15 cellular contexts compared by ENCODE assay signal in the genomic region with DNA sequence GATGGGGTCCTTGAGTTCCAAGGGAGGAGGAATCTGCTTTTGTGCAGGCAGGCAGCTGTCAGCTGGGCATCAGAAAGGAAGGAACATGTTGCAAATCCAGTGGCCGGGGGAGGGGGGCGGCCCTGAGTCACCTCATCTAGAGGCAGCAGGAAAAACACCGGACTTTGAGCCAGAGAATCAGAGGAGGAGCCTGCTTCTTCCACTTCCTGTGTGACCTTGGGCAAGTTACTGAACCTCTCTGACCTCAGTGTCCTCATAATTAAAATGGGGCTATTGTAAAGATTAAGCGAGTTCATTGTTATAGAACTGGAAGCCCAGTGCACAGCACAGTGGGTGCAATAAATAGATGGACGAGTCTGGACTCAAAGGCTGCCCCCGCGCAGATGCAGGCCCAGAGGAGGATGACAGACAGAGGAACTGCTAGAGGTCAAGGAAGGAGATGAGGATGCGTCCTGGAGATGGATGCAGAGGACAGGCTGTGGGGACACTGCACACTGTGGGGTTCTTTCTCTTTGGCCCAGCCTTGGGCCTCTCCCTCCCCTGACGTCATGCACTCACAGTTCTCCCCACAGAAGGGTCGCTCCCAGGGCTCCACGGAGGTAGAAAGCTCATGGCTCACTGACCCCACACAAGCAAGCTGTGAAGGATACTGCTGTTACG.
A peak's percentile ranks its signal among the peaks of the same experiment; 100 is the strongest.
DNase-seq lines count a peak whose midpoint lies in the region; ATAC-seq and TF ChIP-seq lines count a peak whose summit lies in the region.
"Had no signal": no experiment of that assay in that cellular context is flagged by ENCODE, and none has a peak within 500 bp of the region (broad histone marks: within the 10 kb centered on the region; RNA-seq: fewer than 3 reads in every experiment).

No MANE protein-coding gene starts in this region.

- H3K27me3 ChIP-seq in PC-3 (ENCODE audit: low read length) (no peaks in the 10 kb centered on the region), psoas muscle (ENCODE audit: insufficient read depth in 3 of 3, low read length in 2 of 3) (peaks cover 0 to 3% (median 3%) of the 10 kb centered on the region in 3 donors)
- H3K27me3 ChIP-seq: Peyer's patch, testis had no signal

- H2AFZ ChIP-seq in PC-3 (ENCODE audit: low read length) = no peak overlapping the region
- H2AFZ ChIP-seq: GM23248 had no signal

- no peaks in the 10 kb centered on the region for H3K79me2 ChIP-seq in PC-3 (ENCODE audit: low read length)

- intact Hi-C loops in PC-3 (cut with micrococcal nuclease) = no loop called here
- intact Hi-C loops in psoas muscle (cut with DNase I) = no loop called here

- POLR2A ChIA-PET in PC-3 (lab: Charles Lee; ENCODE audit: unreplicated experiment) = no interaction called here

- no peak for ATAC-seq in PC-3
- ATAC-seq in stimulated activated naive CD8-positive, alpha-beta T cell treated with anti-CD3 and anti-CD28 coated beads, Interleukin-15, Interleukin-2, amounts not matched to agents 100 U/mL and 50 U/mL, for 24 hours = no peak
- ATAC-seq in psoas muscle = no peak

- BruUV-seq in PC-3 (replicated peaks; lab: Mats Ljungman, UMichigan) = no TSS peak

- TF ChIP-seq CTCF in PC-3 (conservative IDR thresholded peaks at IDR 0.05; ENCODE audit: low read depth, low read length) (no peak), psoas muscle (IDR thresholded peaks at IDR 0.05) (no peak)

- no peaks in the 10 kb centered on the region for H3K9me3 ChIP-seq in PC-3 (ENCODE audit: low read length)
- no peaks in the 10 kb centered on the region for H3K9me3 ChIP-seq in psoas muscle
- H3K9me3 ChIP-seq: Peyer's patch, testis had no signal

- H3K9me2 ChIP-seq in PC-3 (replicated peaks; ENCODE audit: low read length) = no peaks in the 10 kb centered on the region

- 66 to 68% (median 67%) methylated on average over 11 to 12 of the region's 12 CpGs for WGBS in psoas muscle, 3 donors

- peak; percentile 14 for DNase-seq in ELF-1 (ENCODE audit: low read depth, low spot score)
- peak; percentile 32 for DNase-seq in PC-3
- peak; percentile 31 to 62 for DNase-seq in dermis microvascular lymphatic vessel endothelial cell (ENCODE audit: low read depth in 2 of 2)
- peak; percentile 41 to 49 for DNase-seq in lung microvascular endothelial cell (ENCODE audit: low read depth in 2 of 2)
- DNase-seq in stimulated activated naive CD8-positive, alpha-beta T cell treated with anti-CD3 and anti-CD28 coated beads, Interleukin-15, Interleukin-2, amounts not matched to agents 100 U/mL and 50 U/mL, for 24 hours = no peak
- DNase-seq in Kasumi-1 (lab: John Stamatoyannopoulos, UW) = no peak
- DNase-seq in psoas muscle = no peak
- DNase-seq in GM19240 (ENCODE audit: insufficient read length, low spot score) = no peak
- DNase-seq: activated CD4-positive, alpha-beta T cell treated with anti-CD3 and anti-CD28 coated beads for 4 hours; activated naive CD4-positive, alpha-beta T cell treated with anti-CD3 and anti-CD28 coated beads, Interleukin-2, amount 50 U/mL, for 16 hours; DMS153; GM23248; Peyer's patch; testis had no signal

- no peaks in the 10 kb centered on the region for H3F3A ChIP-seq in PC-3 (ENCODE audit: low read length, unreplicated experiment)

- H3K36me3 ChIP-seq in PC-3 (ENCODE audit: low read depth, low read length) (no peaks in the 10 kb centered on the region), psoas muscle (ENCODE audit: insufficient read depth in 1 of 2, low read depth in 1 of 2) (no peaks in the 10 kb centered on the region)
- H3K36me3 ChIP-seq: Peyer's patch had no signal

- H3K9ac ChIP-seq in PC-3 (ENCODE audit: low read length) = no peak overlapping the region
- H3K9ac ChIP-seq: GM23248 had no signal

- CTCF ChIA-PET in PC-3 (lab: Charles Lee) = no interaction called here

- no peak overlapping the region for H3K4me3 ChIP-seq in PC-3 (ENCODE audit: low read length)
- H3K4me3 ChIP-seq in psoas muscle = no peak overlapping the region
- H3K4me3 ChIP-seq: GM23248, lung, Peyer's patch, testis had no signal

- no peak overlapping the region for H3K4me2 ChIP-seq in PC-3 (ENCODE audit: low read length)

- no peak overlapping the region for H3K27ac ChIP-seq in PC-3 (ENCODE audit: low read length)
- no peak overlapping the region for H3K27ac ChIP-seq in psoas muscle
- H3K27ac ChIP-seq: GM23248, Peyer's patch, testis had no signal

- no peaks in the 10 kb centered on the region for H4K20me1 ChIP-seq in PC-3 (ENCODE audit: low read length)

- peaks cover 23% of the 10 kb centered on the region for H3K4me1 ChIP-seq in PC-3 (ENCODE audit: insufficient read depth, low read length)
- no peaks in the 10 kb centered on the region for H3K4me1 ChIP-seq in psoas muscle
- H3K4me1 ChIP-seq: Peyer's patch, testis had no signal

Comparison
In these comparisons a context has a peak if more than half of its experiments do, and no peak if none do; other contexts are left out.
1. DNase-seq: peak in ELF-1 (single experiment), PC-3 (single experiment), dermis microvascular lymphatic vessel endothelial cell (2 of 2) and lung microvascular endothelial cell (2 of 2); none in stimulated activated naive CD8-positive, alpha-beta T cell treated with anti-CD3 and anti-CD28 coated beads, Interleukin-15, Interleukin-2, amounts not matched to agents 100 U/mL and 50 U/mL, for 24 hours (single experiment), Kasumi-1 (0 of 2), psoas muscle (0 of 2) and GM19240 (single experiment).